Comparison of ENCODE assay signal across 1 cellular context in genomic region chr14:105026033-105026785, GRCh38.
TF ChIP-seq lines count a peak whose summit lies in the region.

No MANE protein-coding gene starts in this region.

TF ChIP-seq in SK-N-SH, 30 proteins besides CTCF, POLR2A, EP300 and RAD21 (continued from another document):
- no peak for TF ChIP-seq EZH2phosphoT487 (IDR thresholded peaks at IDR 0.05; ENCODE audit: borderline replicate concordance, low read depth)
- TF ChIP-seq MXI1 (IDR thresholded peaks at IDR 0.05; ENCODE audit: low read depth, low read length), result no peak
- no peak for TF ChIP-seq GATA2 (CRISPR knock-in tag; IDR thresholded peaks at IDR 0.05)
- TF ChIP-seq FOXJ3 (CRISPR knock-in tag; IDR thresholded peaks at IDR 0.05), result no peak
- TF ChIP-seq CHD2 (IDR thresholded peaks at IDR 0.05; ENCODE audit: low read length, partially characterized antibody), result no peak
- TF ChIP-seq PBX3 (IDR thresholded peaks at IDR 0.05), result peak; percentile 35; the same call in 1 of the 2 replicates
- TF ChIP-seq RFX5 (IDR thresholded peaks at IDR 0.05; ENCODE audit: low read length), result no peak
- TF ChIP-seq GABPA (IDR thresholded peaks at IDR 0.05; ENCODE audit: low read depth), result no peak
TF ChIP-seq in SK-N-SH: peak in this region for 9.
